In genomic region chr4:96092151-96092705, GRCh38 we compare ENCODE assay signal across 11 cellular contexts.
"Had no signal": no experiment of that assay in that cellular context is flagged by ENCODE, and none has a peak within 500 bp of the region (broad histone marks: within the 10 kb centered on the region; RNA-seq: fewer than 3 reads in every experiment).

No MANE protein-coding gene starts in this region.

- H3K4me3 ChIP-seq: right atrium auricular region, smooth muscle cell, transverse colon had no signal

- ATAC-seq: activated CD4-positive, alpha-beta T cell treated with anti-CD3 and anti-CD28 coated beads for 36 hours; activated CD8-positive, alpha-beta T cell treated with anti-CD3 and anti-CD28 coated beads for 36 hours had no signal

- H3K9me3 ChIP-seq: right atrium auricular region, transverse colon had no signal

- H3K4me1 ChIP-seq: right atrium auricular region, transverse colon had no signal

- DNase-seq: activated CD4-positive, alpha-beta T cell treated with anti-CD3 and anti-CD28 coated beads for 36 hours; activated CD8-positive, alpha-beta memory T cell treated with anti-CD3 and anti-CD28 coated beads, Interleukin-2, amount 50 U/mL, for 48 hours; activated CD8-positive, alpha-beta T cell treated with anti-CD3 and anti-CD28 coated beads for 36 hours; activated naive CD8-positive, alpha-beta T cell treated with anti-CD3 and anti-CD28 coated beads, Interleukin-2, amount 10 ng/mL, durations not matched to agents 7 days and 5 days; anterior cingulate cortex; hippocampal formation; posterior cingulate gyrus; WERI-Rb-1 had no signal

- H3K27ac ChIP-seq: right atrium auricular region, transverse colon, WERI-Rb-1 had no signal

- H3K27me3 ChIP-seq: right atrium auricular region, transverse colon had no signal
